In genomic region chrX:10282490-10282889, GRCh38 we compare ENCODE assay signal across 26 cellular contexts.
"Had no signal": no experiment of that assay in that cellular context is flagged by ENCODE, and none has a peak within 500 bp of the region (broad histone marks: within the 10 kb centered on the region; RNA-seq: fewer than 3 reads in every experiment).

No MANE protein-coding gene starts in this region.

- H3K4me1 Mint-ChIP-seq: immature natural killer cell; natural killer cell; neural progenitor cell; stimulated activated naive CD8-positive, alpha-beta T cell treated with anti-CD3 and anti-CD28 coated beads, Interleukin-15, amount 100 ng/mL, for 72 hours had no signal

- H3K27me3 ChIP-seq: gastrocnemius medialis, neural progenitor cell, right lobe of liver, suprapubic skin, transverse colon, upper lobe of right lung, uterus had no signal

- H3K9ac ChIP-seq: neural progenitor cell, parathyroid adenoma had no signal

- H3K9me3 Mint-ChIP-seq: natural killer cell; stimulated activated naive CD8-positive, alpha-beta T cell treated with anti-CD3 and anti-CD28 coated beads, Interleukin-15, amount 100 ng/mL, for 72 hours had no signal

- H3K4me3 ChIP-seq: gastrocnemius medialis, left ventricle myocardium inferior, lower lobe of right lung, neural progenitor cell, right lobe of liver, smooth muscle cell, suprapubic skin, transverse colon, upper lobe of right lung, uterus had no signal

- H3K36me3 Mint-ChIP-seq: immature natural killer cell, natural killer cell, neural progenitor cell had no signal

- H3K4me2 ChIP-seq: neural progenitor cell, smooth muscle cell had no signal

- H3K27me3 Mint-ChIP-seq: progenitor cell of endocrine pancreas; stimulated activated naive CD8-positive, alpha-beta T cell treated with anti-CD3 and anti-CD28 coated beads, Interleukin-15, amount 100 ng/mL, for 72 hours had no signal

- DNase-seq: cortex of kidney; effector memory CD8-positive, alpha-beta T cell; gastrocnemius medialis; head of caudate nucleus; immature natural killer cell; islet precursor cell; kidney glomerular epithelial cell; left colon; left ventricle myocardium inferior; lower lobe of right lung; natural killer cell; right lobe of liver; stimulated activated CD4-positive, alpha-beta T cell treated with anti-CD3 and anti-CD28 coated beads, Interleukin-12 subunit alpha, Interleukin-12 subunit beta, amount 100 ng/mL, for 4 hours; stimulated activated CD4-positive, alpha-beta T cell treated with anti-CD3 and anti-CD28 coated beads, Interleukin-1b, Interleukin-23, amount 100 ng/mL, for 48 hours; stimulated activated CD4-positive, alpha-beta T cell treated with anti-CD3 and anti-CD28 coated beads, Interleukin-4, amount 100 ng/mL, for 1 hour; stimulated activated CD8-positive, alpha-beta memory T cell treated with anti-CD3 and anti-CD28 coated beads, Interleukin-4, amount 100 ng/mL, for 48 hours; stimulated activated naive CD4-positive, alpha-beta T cell; stimulated activated naive CD8-positive, alpha-beta T cell treated with anti-CD3 and anti-CD28 coated beads, Interleukin-15, amount 100 ng/mL, for 72 hours; transverse colon; upper lobe of right lung; uterus had no signal

- ATAC-seq: effector memory CD8-positive, alpha-beta T cell; gastrocnemius medialis; left colon; lower lobe of right lung; natural killer cell; right lobe of liver; stimulated activated naive CD8-positive, alpha-beta T cell treated with anti-CD3 and anti-CD28 coated beads, Interleukin-15, amount 100 ng/mL, for 72 hours; upper lobe of right lung had no signal

- H3K27ac ChIP-seq: gastrocnemius medialis, left ventricle myocardium inferior, lower lobe of right lung, neural progenitor cell, parathyroid adenoma, right lobe of liver, suprapubic skin, transverse colon, upper lobe of right lung, uterus had no signal

- H3K27ac Mint-ChIP-seq: effector memory CD8-positive, alpha-beta T cell; immature natural killer cell; natural killer cell; neural progenitor cell; progenitor cell of endocrine pancreas; stimulated activated naive CD8-positive, alpha-beta T cell treated with anti-CD3 and anti-CD28 coated beads, Interleukin-15, amount 100 ng/mL, for 72 hours had no signal

- H3K4me1 ChIP-seq: gastrocnemius medialis, left ventricle myocardium inferior, lower lobe of right lung, neural progenitor cell, parathyroid adenoma, right lobe of liver, suprapubic skin, transverse colon, upper lobe of right lung, uterus had no signal

- H3K36me3 ChIP-seq: gastrocnemius medialis, left ventricle myocardium inferior, lower lobe of right lung, neural progenitor cell, right lobe of liver, suprapubic skin, transverse colon, upper lobe of right lung, uterus had no signal

- H3K4me3 Mint-ChIP-seq: effector memory CD8-positive, alpha-beta T cell; immature natural killer cell; natural killer cell; neural progenitor cell; stimulated activated naive CD8-positive, alpha-beta T cell treated with anti-CD3 and anti-CD28 coated beads, Interleukin-15, amount 100 ng/mL, for 72 hours had no signal

- H3K79me2 ChIP-seq: parathyroid adenoma had no signal

- H3K9me3 ChIP-seq: gastrocnemius medialis, left ventricle myocardium inferior, lower lobe of right lung, right lobe of liver, suprapubic skin, transverse colon, upper lobe of right lung, uterus had no signal
